Comparison of ENCODE assay signal across 8 cellular contexts in genomic region chr14:76947078-76947837, GRCh38.
A peak's percentile ranks its signal among the peaks of the same experiment; 100 is the strongest.
DNase-seq lines count a peak whose midpoint lies in the region; ATAC-seq, FAIRE-seq and TF ChIP-seq lines count a peak whose summit lies in the region.

No MANE protein-coding gene starts in this region.

- H3K36me3 ChIP-seq in kidney (ENCODE audit: control insufficient read depth in 1 of 2, insufficient read depth in 2 of 2, low read length in 2 of 2) = no peaks in the 10 kb centered on the region

- peak overlapping the region in 1 of 2 donors; percentile 7 for H3K4me3 ChIP-seq in kidney (ENCODE audit: low read length in 2 of 2)

- peak; percentile 82 for ATAC-seq in GM18867 (IDR thresholded peaks at IDR 0.05; ENCODE audit: unreplicated experiment)
- peak; percentile 74 for ATAC-seq in HG03097 (IDR thresholded peaks at IDR 0.05; ENCODE audit: low FRiP score, unreplicated experiment)

- intact Hi-C loops in kidney (cut with DNase I) = no loop called here

- peaks cover 36 to 38% of the 10 kb centered on the region in 2 donors for H3K4me1 ChIP-seq in kidney (ENCODE audit: control insufficient read depth in 1 of 2, insufficient read depth in 1 of 2, low read depth in 1 of 2, low read length in 2 of 2)

- no peak for FAIRE-seq in kidney (lab: Jason Lieb, UNC)

- H3K9ac ChIP-seq in kidney (ENCODE audit: low read length in 2 of 2) = peak overlapping the region; percentile 10 to 47

- no peaks in the 10 kb centered on the region for H3K9me3 ChIP-seq in kidney (ENCODE audit: control insufficient read depth in 1 of 2, low read length in 2 of 2)

- no peak overlapping the region for H3K27ac ChIP-seq in 22Rv1
- H3K27ac ChIP-seq in kidney (ENCODE audit: low read depth in 2 of 2, low read length in 2 of 2) = peak overlapping the region; percentile 84 to 88

- DNase-seq in NCI-H2171 treated with DMSO at 0.1 percent for 48 hours (lab: John Stamatoyannopoulos, UW) (peak; percentile 98), kidney (peak; percentile 98)
- DNase-seq in activated CD4-positive, CD25-positive, alpha-beta regulatory T cell (lab: John Stamatoyannopoulos, UW) = peak; percentile 42 to 65 (median 52)
- DNase-seq in central memory CD4-positive, alpha-beta T cell = peak; percentile 68
- DNase-seq in stimulated activated CD4-positive, alpha-beta T cell treated with anti-CD3 and anti-CD28 coated beads, Interleukin-15, amount 100 ng/mL, for 48 hours (ENCODE audit: low read depth in 2 of 2) = peak; percentile 69 to 75

- TF ChIP-seq CTCF in 22Rv1 (IDR thresholded peaks at IDR 0.05) (peak; percentile 57), kidney (IDR thresholded peaks at IDR 0.05; ENCODE audit: borderline replicate concordance, extremely low read depth, insufficient read depth) (peak; percentile 50)
